ENCODE assay signal across 1 cellular context in the genomic region with DNA sequence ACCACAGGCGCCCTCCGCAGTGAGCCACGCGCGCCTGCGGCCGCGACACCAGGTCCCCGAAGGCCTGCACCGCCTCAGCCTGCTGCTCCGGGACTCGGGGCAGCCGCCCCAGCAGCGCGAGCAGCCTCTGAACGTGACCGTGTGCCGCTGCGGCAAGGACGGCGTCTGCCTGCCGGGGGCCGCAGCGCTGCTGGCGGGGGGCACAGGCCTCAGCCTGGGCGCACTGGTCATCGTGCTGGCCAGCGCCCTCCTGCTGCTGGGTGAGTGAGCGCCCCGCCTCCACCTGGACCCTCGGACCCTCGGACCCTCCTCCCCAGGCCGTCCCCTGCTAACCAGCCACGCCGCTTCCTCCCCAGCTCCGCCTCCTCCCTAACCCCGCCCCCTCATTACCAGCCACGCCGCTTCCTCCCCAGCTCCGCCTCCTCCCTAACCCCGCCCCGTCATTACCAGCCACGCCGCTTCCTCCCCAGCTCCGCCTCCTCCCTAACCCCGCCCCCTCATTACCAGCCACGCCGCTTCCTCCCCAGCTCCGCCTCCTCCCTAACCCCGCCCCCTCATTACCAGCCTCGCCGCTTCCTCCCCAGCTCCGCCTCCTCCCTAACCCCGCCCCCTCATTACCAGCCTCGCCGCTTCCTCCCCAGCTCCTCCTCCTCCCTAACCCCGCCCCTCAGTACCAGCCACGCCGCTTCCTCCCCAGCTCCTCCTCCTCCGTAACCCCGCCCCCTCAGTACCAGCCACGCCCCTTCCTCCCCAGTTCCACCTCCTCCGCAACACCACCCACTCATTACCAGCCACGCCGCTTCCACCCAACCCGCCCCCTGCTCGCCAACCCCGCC.
TF ChIP-seq lines count a peak whose summit lies in the region.
"Not testable (repeated sequence)": the region's sequence is repeated elsewhere in the genome, so short reads cannot be mapped to it uniquely, and the experiment has no call there.

No MANE protein-coding gene starts in this region.

TF ChIP-seq in HepG2, 621 proteins besides CTCF, POLR2A, EP300 and RAD21 (continued from another document):
- TF ChIP-seq DRAP1 (CRISPR knock-in tag; IDR thresholded peaks at IDR 0.05) (peak; percentile 81; the same call in 1 of the 2 replicates), ZFP41 (CRISPR knock-in tag; IDR thresholded peaks at IDR 0.05; ENCODE audit: borderline replicate concordance) (0 out of 2 replicates have a peak, but pooled peaks have one; percentile 85), MIXL1 (CRISPR knock-in tag; IDR thresholded peaks at IDR 0.05) (peak; percentile 60; the same call in 1 of the 2 replicates), ZNF446 (CRISPR knock-in tag; IDR thresholded peaks at IDR 0.05) (peak; percentile 87; the same call in 1 of the 2 replicates), ARID4A (CRISPR knock-in tag; IDR thresholded peaks at IDR 0.05; ENCODE audit: borderline replicate concordance) (peak; percentile 93), ZNF441 (CRISPR knock-in tag; IDR thresholded peaks at IDR 0.05; ENCODE audit: borderline replicate concordance) (peak; percentile 82; the same call in 1 of the 2 replicates), SOX13 (CRISPR knock-in tag; conservative IDR thresholded peaks at IDR 0.05 in 1 of 2, IDR thresholded peaks at IDR 0.05 in 1 of 2) (peak in 1 of 2 experiments; percentile 37; a peak in 1 of 4 replicates), ZNF12 (CRISPR knock-in tag; IDR thresholded peaks at IDR 0.05) (peak; percentile 72), TBX3 (IDR thresholded peaks at IDR 0.05; ENCODE audit: borderline replicate concordance) (peak; percentile 45; the same call in 1 of the 2 replicates), ZNF275 (CRISPR knock-in tag; IDR thresholded peaks at IDR 0.05; ENCODE audit: borderline replicate concordance) (peak; percentile 86), TOE1 (CRISPR knock-in tag; IDR thresholded peaks at IDR 0.05) (peak; percentile 71; the same call in 1 of the 2 replicates), AHR (CRISPR knock-in tag; IDR thresholded peaks at IDR 0.05) (peak; percentile 92; the same call in 1 of the 2 replicates), ZNF83 (CRISPR knock-in tag; IDR thresholded peaks at IDR 0.05; ENCODE audit: borderline replicate concordance) (peak; percentile 95; the same call in 1 of the 2 replicates), SOX6 (CRISPR knock-in tag; IDR thresholded peaks at IDR 0.05) (peak; percentile 33; the same call in 1 of the 2 replicates), TSC22D2 (CRISPR knock-in tag; IDR thresholded peaks at IDR 0.05; ENCODE audit: borderline replicate concordance) (peak; percentile 94; the same call in 1 of the 2 replicates), ZZZ3 (CRISPR knock-in tag; IDR thresholded peaks at IDR 0.05; ENCODE audit: borderline replicate concordance) (0 out of 2 replicates have a peak, but pooled peaks have one; percentile 51), IRF2 (CRISPR knock-in tag; IDR thresholded peaks at IDR 0.05) (peak; percentile 57; the same call in 1 of the 2 replicates), NCOA1 (CRISPR knock-in tag; IDR thresholded peaks at IDR 0.05) (0 out of 2 replicates have a peak, but pooled peaks have one; percentile 64), ZBTB7B (CRISPR knock-in tag; IDR thresholded peaks at IDR 0.05) (peak; percentile 91), RFXANK (CRISPR knock-in tag; IDR thresholded peaks at IDR 0.05) (0 out of 2 replicates have a peak, but pooled peaks have one; percentile 56), POLR2G (IDR thresholded peaks at IDR 0.05; ENCODE audit: low read depth, low read length) (peak; percentile 84), MED8 (CRISPR knock-in tag; IDR thresholded peaks at IDR 0.05; ENCODE audit: insufficient replicate concordance) (peak; percentile 59), ZNF430 (CRISPR knock-in tag; IDR thresholded peaks at IDR 0.05) (peak; percentile 78), E2F5 (CRISPR knock-in tag; conservative IDR thresholded peaks at IDR 0.05) (peak; percentile 78; the same call in 1 of the 2 replicates), JUN (CRISPR knock-in tag; IDR thresholded peaks at IDR 0.05) (peak; percentile 48; the same call in 1 of the 2 replicates)
- not testable (repeated sequence) for TF ChIP-seq SOX13, SOX6 (IDR thresholded peaks at IDR 0.05)
- TF ChIP-seq, protein P1, sequence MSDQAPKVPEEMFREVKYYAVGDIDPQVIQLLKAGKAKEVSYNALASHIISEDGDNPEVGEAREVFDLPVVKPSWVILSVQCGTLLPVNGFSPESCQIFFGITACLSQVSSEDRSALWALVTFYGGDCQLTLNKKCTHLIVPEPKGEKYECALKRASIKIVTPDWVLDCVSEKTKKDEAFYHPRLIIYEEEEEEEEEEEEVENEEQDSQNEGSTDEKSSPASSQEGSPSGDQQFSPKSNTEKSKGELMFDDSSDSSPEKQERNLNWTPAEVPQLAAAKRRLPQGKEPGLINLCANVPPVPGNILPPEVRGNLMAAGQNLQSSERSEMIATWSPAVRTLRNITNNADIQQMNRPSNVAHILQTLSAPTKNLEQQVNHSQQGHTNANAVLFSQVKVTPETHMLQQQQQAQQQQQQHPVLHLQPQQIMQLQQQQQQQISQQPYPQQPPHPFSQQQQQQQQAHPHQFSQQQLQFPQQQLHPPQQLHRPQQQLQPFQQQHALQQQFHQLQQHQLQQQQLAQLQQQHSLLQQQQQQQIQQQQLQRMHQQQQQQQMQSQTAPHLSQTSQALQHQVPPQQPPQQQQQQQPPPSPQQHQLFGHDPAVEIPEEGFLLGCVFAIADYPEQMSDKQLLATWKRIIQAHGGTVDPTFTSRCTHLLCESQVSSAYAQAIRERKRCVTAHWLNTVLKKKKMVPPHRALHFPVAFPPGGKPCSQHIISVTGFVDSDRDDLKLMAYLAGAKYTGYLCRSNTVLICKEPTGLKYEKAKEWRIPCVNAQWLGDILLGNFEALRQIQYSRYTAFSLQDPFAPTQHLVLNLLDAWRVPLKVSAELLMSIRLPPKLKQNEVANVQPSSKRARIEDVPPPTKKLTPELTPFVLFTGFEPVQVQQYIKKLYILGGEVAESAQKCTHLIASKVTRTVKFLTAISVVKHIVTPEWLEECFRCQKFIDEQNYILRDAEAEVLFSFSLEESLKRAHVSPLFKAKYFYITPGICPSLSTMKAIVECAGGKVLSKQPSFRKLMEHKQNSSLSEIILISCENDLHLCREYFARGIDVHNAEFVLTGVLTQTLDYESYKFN (CRISPR knock-in tag; conservative IDR thresholded peaks at IDR 0.05), result peak; percentile 73
- TF ChIP-seq, protein P2, sequence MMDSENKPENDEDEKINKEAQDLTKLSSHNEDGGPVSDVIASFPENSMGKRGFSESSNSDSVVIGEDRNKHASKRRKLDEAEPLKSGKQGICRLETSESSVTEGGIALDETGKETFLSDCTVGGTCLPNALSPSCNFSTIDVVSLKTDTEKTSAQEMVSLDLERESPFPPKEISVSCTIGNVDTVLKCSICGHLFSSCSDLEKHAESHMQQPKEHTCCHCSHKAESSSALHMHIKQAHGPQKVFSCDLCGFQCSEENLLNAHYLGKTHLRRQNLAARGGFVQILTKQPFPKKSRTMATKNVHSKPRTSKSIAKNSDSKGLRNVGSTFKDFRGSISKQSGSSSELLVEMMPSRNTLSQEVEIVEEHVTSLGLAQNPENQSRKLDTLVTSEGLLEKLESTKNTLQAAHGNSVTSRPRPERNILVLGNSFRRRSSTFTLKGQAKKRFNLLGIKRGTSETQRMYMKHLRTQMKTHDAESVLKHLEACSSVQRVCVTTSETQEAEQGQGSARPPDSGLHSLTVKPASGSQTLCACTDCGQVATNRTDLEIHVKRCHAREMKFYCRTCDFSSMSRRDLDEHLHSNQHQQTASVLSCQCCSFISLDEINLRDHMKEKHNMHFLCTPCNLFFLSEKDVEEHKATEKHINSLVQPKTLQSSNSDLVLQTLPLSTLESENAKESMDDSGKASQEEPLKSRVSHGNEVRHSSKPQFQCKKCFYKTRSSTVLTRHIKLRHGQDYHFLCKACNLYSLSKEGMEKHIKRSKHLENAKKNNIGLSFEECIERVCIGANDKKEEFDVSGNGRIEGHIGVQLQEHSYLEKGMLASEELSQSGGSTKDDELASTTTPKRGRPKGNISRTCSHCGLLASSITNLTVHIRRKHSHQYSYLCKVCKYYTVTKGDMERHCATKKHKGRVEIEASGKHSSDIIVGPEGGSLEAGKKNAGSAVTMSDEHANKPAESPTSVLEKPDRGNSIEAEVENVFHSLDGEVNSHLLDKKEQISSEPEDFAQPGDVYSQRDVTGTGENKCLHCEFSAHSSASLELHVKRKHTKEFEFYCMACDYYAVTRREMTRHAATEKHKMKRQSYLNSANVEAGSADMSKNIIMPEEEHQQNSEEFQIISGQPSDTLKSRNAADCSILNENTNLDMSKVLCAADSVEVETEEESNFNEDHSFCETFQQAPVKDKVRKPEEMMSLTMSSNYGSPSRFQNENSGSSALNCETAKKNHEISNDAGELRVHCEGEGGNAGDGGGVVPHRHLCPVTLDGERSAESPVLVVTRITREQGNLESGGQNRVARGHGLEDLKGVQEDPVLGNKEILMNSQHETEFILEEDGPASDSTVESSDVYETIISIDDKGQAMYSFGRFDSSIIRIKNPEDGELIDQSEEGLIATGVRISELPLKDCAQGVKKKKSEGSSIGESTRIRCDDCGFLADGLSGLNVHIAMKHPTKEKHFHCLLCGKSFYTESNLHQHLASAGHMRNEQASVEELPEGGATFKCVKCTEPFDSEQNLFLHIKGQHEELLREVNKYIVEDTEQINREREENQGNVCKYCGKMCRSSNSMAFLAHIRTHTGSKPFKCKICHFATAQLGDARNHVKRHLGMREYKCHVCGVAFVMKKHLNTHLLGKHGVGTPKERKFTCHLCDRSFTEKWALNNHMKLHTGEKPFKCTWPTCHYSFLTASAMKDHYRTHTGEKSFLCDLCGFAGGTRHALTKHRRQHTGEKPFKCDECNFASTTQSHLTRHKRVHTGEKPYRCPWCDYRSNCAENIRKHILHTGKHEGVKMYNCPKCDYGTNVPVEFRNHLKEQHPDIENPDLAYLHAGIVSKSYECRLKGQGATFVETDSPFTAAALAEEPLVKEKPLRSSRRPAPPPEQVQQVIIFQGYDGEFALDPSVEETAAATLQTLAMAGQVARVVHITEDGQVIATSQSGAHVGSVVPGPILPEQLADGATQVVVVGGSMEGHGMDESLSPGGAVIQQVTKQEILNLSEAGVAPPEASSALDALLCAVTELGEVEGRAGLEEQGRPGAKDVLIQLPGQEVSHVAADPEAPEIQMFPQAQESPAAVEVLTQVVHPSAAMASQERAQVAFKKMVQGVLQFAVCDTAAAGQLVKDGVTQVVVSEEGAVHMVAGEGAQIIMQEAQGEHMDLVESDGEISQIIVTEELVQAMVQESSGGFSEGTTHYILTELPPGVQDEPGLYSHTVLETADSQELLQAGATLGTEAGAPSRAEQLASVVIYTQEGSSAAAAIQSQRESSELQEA (CRISPR knock-in tag; IDR thresholded peaks at IDR 0.05; ENCODE audit: not compliant biosample characterization), result peak; percentile 31
